9 cellular contexts compared by ENCODE assay signal in the genomic region with DNA sequence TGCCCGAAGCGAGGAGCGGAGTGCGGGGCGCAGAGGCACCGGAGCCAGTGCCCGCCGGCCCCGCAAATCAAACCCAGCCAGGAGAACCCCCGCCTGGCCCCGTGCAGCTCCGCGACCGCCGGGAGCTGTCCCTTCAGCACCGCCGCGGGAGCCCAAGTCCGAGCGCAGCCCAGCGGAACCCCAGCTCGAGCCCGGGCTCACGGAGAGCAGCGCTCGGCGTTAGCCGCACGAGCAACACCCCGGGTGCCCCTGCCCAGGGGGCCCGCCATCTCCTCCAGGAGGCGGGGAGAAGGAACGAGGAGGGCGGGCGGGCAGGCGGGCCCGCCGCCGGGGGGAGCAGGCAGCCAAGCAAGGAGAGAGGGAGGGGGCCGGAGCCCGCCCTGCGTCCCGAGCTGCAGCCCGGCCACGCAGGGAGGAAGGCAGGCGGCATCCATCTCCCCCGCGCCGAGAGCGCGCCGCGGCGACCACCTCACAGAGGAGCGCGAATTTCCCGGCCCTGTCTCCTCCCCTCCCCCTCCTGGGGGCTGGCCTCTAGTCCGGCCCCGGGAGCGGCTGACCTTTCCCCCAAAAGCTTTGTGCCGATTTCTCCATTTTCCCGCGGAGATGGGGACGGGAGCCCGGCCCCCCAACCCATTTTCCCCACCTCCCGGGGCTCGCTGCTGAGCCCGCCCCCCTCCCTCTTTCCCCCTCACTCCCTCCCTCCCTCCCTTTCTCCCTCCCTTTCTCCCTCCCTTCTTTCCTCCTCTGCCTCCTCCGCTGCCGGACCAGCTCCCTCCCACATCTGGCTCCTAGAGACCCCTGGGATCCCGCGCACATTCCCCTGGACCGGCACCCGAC.
DNase-seq lines count a peak whose midpoint lies in the region; ATAC-seq lines count a peak whose summit lies in the region.
"Had no signal": no experiment of that assay in that cellular context is flagged by ENCODE, and none has a peak within 500 bp of the region (broad histone marks: within the 10 kb centered on the region; RNA-seq: fewer than 3 reads in every experiment).

No MANE protein-coding gene starts in this region.

- no peaks in the 10 kb centered on the region for H3K4me1 ChIP-seq in endocrine pancreas (ENCODE audit: control insufficient read depth, insufficient read depth, low read length)

- no peaks in the 10 kb centered on the region for H3K9me3 ChIP-seq in endocrine pancreas (ENCODE audit: control insufficient read depth, low read length)

- H3K36me3 ChIP-seq in endocrine pancreas (ENCODE audit: control insufficient read depth, insufficient read depth, low read length) = no peaks in the 10 kb centered on the region
- H3K36me3 ChIP-seq: SJSA1 had no signal

- no peaks in the 10 kb centered on the region for H3K9me3 Mint-ChIP-seq in stimulated activated effector memory CD8-positive, alpha-beta T cell treated with anti-CD3 and anti-CD28 coated beads, Interleukin-12 subunit alpha, Interleukin-12 subunit beta, amount 100 ng/mL, for 72 hours

- no peak overlapping the region for H3K4me3 ChIP-seq in endocrine pancreas (ENCODE audit: control insufficient read depth, insufficient read depth, low read length)

- DNase-seq in ELR (ENCODE audit: low read depth) = peak; percentile 73
- peak; percentile 59 for DNase-seq in HK-2 (ENCODE audit: unreplicated experiment)
- DNase-seq in T1000 (lab: John Stamatoyannopoulos, UW) = peak; percentile 53
- peak; percentile 46 for DNase-seq in medulla oblongata (ENCODE audit: extremely low spot score)
- DNase-seq in stimulated activated effector memory CD8-positive, alpha-beta T cell treated with anti-CD3 and anti-CD28 coated beads, Interleukin-12 subunit alpha, Interleukin-12 subunit beta, amount 100 ng/mL, for 72 hours (ENCODE audit: low spot score in 2 of 2) = peak in 1 of 2 donors; percentile 65
- DNase-seq in cortex of kidney (lab: John Stamatoyannopoulos, UW) = no peak

- no peaks in the 10 kb centered on the region for H3K27me3 ChIP-seq in endocrine pancreas (ENCODE audit: control insufficient read depth, insufficient read depth, low read length)

- peak; percentile 27 for ATAC-seq in stimulated activated effector memory CD8-positive, alpha-beta T cell treated with anti-CD3 and anti-CD28 coated beads, Interleukin-12 subunit alpha, Interleukin-12 subunit beta, amount 100 ng/mL, for 72 hours
- no peak for ATAC-seq in HG02870 (IDR thresholded peaks at IDR 0.05; ENCODE audit: unreplicated experiment)

- H3K4me3 Mint-ChIP-seq in stimulated activated effector memory CD8-positive, alpha-beta T cell treated with anti-CD3 and anti-CD28 coated beads, Interleukin-12 subunit alpha, Interleukin-12 subunit beta, amount 100 ng/mL, for 72 hours = no peak overlapping the region

- H3K9ac ChIP-seq in endocrine pancreas (ENCODE audit: control insufficient read depth, insufficient read depth, low read length) = peak overlapping the region; percentile 39

- no peak overlapping the region for H3K27ac Mint-ChIP-seq in stimulated activated effector memory CD8-positive, alpha-beta T cell treated with anti-CD3 and anti-CD28 coated beads, Interleukin-12 subunit alpha, Interleukin-12 subunit beta, amount 100 ng/mL, for 72 hours

- no peaks in the 10 kb centered on the region for H3K36me3 Mint-ChIP-seq in stimulated activated effector memory CD8-positive, alpha-beta T cell treated with anti-CD3 and anti-CD28 coated beads, Interleukin-12 subunit alpha, Interleukin-12 subunit beta, amount 100 ng/mL, for 72 hours

- H3K4me1 Mint-ChIP-seq in stimulated activated effector memory CD8-positive, alpha-beta T cell treated with anti-CD3 and anti-CD28 coated beads, Interleukin-12 subunit alpha, Interleukin-12 subunit beta, amount 100 ng/mL, for 72 hours = peaks cover 13% of the 10 kb centered on the region
